Comparison of ENCODE assay signal across 2 cellular contexts in the genomic region with DNA sequence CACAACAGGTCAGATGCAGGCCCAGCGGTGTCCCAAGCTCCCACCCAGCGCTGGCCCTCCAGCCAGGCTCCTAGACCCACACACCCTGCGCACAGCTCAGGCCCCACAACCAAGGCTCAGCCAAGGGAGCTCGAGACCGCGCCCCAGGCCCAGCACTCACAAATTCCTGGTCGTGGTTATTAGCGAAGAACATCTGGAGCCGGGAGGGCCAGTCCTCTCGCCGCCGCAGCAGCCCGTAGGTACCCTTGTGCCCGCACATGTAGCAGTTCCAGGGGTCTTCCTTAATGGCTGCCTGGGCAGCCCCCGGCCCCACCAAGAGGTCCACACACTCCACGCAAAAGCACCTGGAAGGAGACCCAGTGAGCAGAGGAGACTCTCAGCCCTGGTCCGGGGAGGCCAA.
TF ChIP-seq lines count a peak whose summit lies in the region.

No MANE protein-coding gene starts in this region.

TF ChIP-seq in HepG2, 621 proteins besides CTCF, POLR2A, EP300 and RAD21:
- TF ChIP-seq AGO1 (IDR thresholded peaks at IDR 0.05; ENCODE audit: low read depth, low read length, poor library complexity, severe bottlenecking) = peak; percentile 21
- TF ChIP-seq, protein P1, sequence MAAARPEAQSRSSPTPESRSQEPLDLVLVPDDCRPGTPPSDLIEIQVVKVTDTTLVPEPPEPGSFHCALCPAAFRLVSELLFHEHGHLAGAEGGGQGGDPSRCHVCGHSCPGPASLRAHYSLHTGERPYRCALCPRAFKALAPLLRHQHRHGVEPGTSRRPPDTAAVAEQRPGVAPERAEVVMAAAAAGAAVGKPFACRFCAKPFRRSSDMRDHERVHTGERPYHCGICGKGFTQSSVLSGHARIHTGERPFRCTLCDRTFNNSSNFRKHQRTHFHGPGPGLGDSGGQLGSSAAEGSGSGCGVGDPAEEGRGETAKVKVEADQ (CRISPR knock-in tag; IDR thresholded peaks at IDR 0.05; ENCODE audit: borderline replicate concordance) = no peak
- peak; percentile 79 for TF ChIP-seq AGO2 (optimal IDR thresholded peaks at IDR 0.05; ENCODE audit: low read depth, low read length)

TF ChIP-seq in H1, 55 proteins besides CTCF, POLR2A, EP300 and RAD21:
- TF ChIP-seq SIN3A (conservative IDR thresholded peaks at IDR 0.05 in 1 of 2, IDR thresholded peaks at IDR 0.05 in 1 of 2; ENCODE audit: low read depth in 1 of 2, low read length in 2 of 2) (no peak), TBP (IDR thresholded peaks at IDR 0.05; ENCODE audit: low read depth, low read length) (no peak), RFX5 (IDR thresholded peaks at IDR 0.05; ENCODE audit: borderline replicate concordance, low read depth, low read length) (no peak), TAF1 (IDR thresholded peaks at IDR 0.05; ENCODE audit: low read depth, low read length) (no peak), TCF12 (IDR thresholded peaks at IDR 0.05; ENCODE audit: low read depth, low read length) (no peak)
